1 cellular context compared by ENCODE assay signal in genomic region chr10:70672165-70672992, GRCh38.
A peak's percentile ranks its signal among the peaks of the same experiment; 100 is the strongest.
TF ChIP-seq lines count a peak whose summit lies in the region.

Gene ADAMTS14, plus strand, starts transcription at chr10:70672506. Its CDS starts 297 bp downstream, at chr10:70672803.

TF ChIP-seq in K562, 482 proteins besides CTCF, POLR2A, EP300 and RAD21 (continued from another document and continues in another):
- no peak for TF ChIP-seq ZNF407 (IDR thresholded peaks at IDR 0.05; ENCODE audit: low read depth)
- peak; percentile 88; the same call in 1 of the 2 replicates for TF ChIP-seq ZNF449 (CRISPR knock-in tag; IDR thresholded peaks at IDR 0.05)
- no peak for TF ChIP-seq MYNN (IDR thresholded peaks at IDR 0.05)
- no peak for TF ChIP-seq MYNN (CRISPR knock-in tag; IDR thresholded peaks at IDR 0.05)
- TF ChIP-seq ZNF785 (CRISPR knock-in tag; IDR thresholded peaks at IDR 0.05), result no peak
- TF ChIP-seq HMG20B (CRISPR knock-in tag; IDR thresholded peaks at IDR 0.05), result 0 out of 2 replicates have a peak, but pooled peaks have one; percentile 4
- no peak for TF ChIP-seq GTF2F1 (IDR thresholded peaks at IDR 0.05; ENCODE audit: low read depth, low read length)
- TF ChIP-seq TARDBP (IDR thresholded peaks at IDR 0.05), result no peak
- TF ChIP-seq NRF1 (conservative IDR thresholded peaks at IDR 0.05 in 1 of 2, IDR thresholded peaks at IDR 0.05 in 1 of 2), result peak; percentile 77 to 80
- no peak for TF ChIP-seq MAFF (IDR thresholded peaks at IDR 0.05; ENCODE audit: low read length)
- TF ChIP-seq ZNF311 (CRISPR knock-in tag; IDR thresholded peaks at IDR 0.05), result no peak
- TF ChIP-seq SNRNP70 (optimal IDR thresholded peaks at IDR 0.05; ENCODE audit: low read depth, low read length), result no peak
- no peak for TF ChIP-seq WHSC1 (IDR thresholded peaks at IDR 0.05; ENCODE audit: low read length)
- TF ChIP-seq SETDB1 (IDR thresholded peaks at IDR 0.05; ENCODE audit: low read length), result no peak
- TF ChIP-seq SRF (CRISPR knock-in tag; IDR thresholded peaks at IDR 0.05), result no peak
- 0 out of 2 replicates have a peak, but pooled peaks have one; percentile 93 for TF ChIP-seq CAMTA2 (CRISPR knock-in tag; conservative IDR thresholded peaks at IDR 0.05)
- TF ChIP-seq ATF1 (CRISPR knock-in tag; IDR thresholded peaks at IDR 0.05), result no peak
- no peak; the same call in 1 of the 2 replicates for TF ChIP-seq ATF1 (tag; IDR thresholded peaks at IDR 0.05)
- TF ChIP-seq HMGXB4 (CRISPR knock-in tag; IDR thresholded peaks at IDR 0.05), result no peak; the same call in 1 of the 2 replicates
- peak; percentile 98 for TF ChIP-seq CHD1 (IDR thresholded peaks at IDR 0.05; ENCODE audit: low read length)
- 0 out of 2 replicates have a peak, but pooled peaks have one; percentile 81 for TF ChIP-seq TGIF2 (CRISPR knock-in tag; IDR thresholded peaks at IDR 0.05)
- no peak for TF ChIP-seq ZNF277 (CRISPR knock-in tag; IDR thresholded peaks at IDR 0.05; ENCODE audit: borderline replicate concordance)
- TF ChIP-seq ZNF124 (CRISPR knock-in tag; IDR thresholded peaks at IDR 0.05), result no peak
- no peak for TF ChIP-seq BRCA1 (IDR thresholded peaks at IDR 0.05)
- TF ChIP-seq BRCA1 (CRISPR knock-in tag; IDR thresholded peaks at IDR 0.05), result no peak
- TF ChIP-seq DPF2 (IDR thresholded peaks at IDR 0.05), result no peak
- TF ChIP-seq CHCHD3 (CRISPR knock-in tag; IDR thresholded peaks at IDR 0.05), result no peak
- no peak for TF ChIP-seq SMC3 (conservative IDR thresholded peaks at IDR 0.05; ENCODE audit: insufficient read depth, low read depth, low read length)
- TF ChIP-seq NELFE (IDR thresholded peaks at IDR 0.05; ENCODE audit: insufficient read depth, insufficient read length), result no peak
- no peak for TF ChIP-seq BACH1 (tag; IDR thresholded peaks at IDR 0.05)
- no peak for TF ChIP-seq ZNF586 (CRISPR knock-in tag; conservative IDR thresholded peaks at IDR 0.05)
- TF ChIP-seq TCF15 (CRISPR knock-in tag; IDR thresholded peaks at IDR 0.05), result no peak
- TF ChIP-seq LCOR (CRISPR knock-in tag; IDR thresholded peaks at IDR 0.05), result no peak
- TF ChIP-seq, protein P1, sequence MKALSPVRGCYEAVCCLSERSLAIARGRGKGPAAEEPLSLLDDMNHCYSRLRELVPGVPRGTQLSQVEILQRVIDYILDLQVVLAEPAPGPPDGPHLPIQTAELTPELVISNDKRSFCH (CRISPR knock-in tag; IDR thresholded peaks at IDR 0.05), result no peak
- TF ChIP-seq, protein P1 (tag; IDR thresholded peaks at IDR 0.05), result no peak
- TF ChIP-seq ETS1 (conservative IDR thresholded peaks at IDR 0.05; ENCODE audit: control insufficient read depth, low read depth, low read length), result peak; percentile 17; the same call in 1 of the 2 replicates
- no peak for TF ChIP-seq CEBPG (CRISPR knock-in tag; IDR thresholded peaks at IDR 0.05)
- TF ChIP-seq CEBPG (tag; conservative IDR thresholded peaks at IDR 0.05 in 1 of 2, IDR thresholded peaks at IDR 0.05 in 1 of 2), result no peak
- TF ChIP-seq ZNF583 (CRISPR knock-in tag; IDR thresholded peaks at IDR 0.05), result peak; percentile 32; the same call in 1 of the 2 replicates
- TF ChIP-seq UBTF (IDR thresholded peaks at IDR 0.05; ENCODE audit: borderline replicate concordance in 1 of 2, low read depth in 2 of 2, low read length in 2 of 2), result peak; percentile 58 to 92; a peak in 3 of 4 replicates
- TF ChIP-seq ZFP30 (CRISPR knock-in tag; IDR thresholded peaks at IDR 0.05; ENCODE audit: borderline replicate concordance), result no peak
- peak; percentile 44 for TF ChIP-seq SMAD1 (IDR thresholded peaks at IDR 0.05; ENCODE audit: low read depth, low read length, partially characterized antibody)
- TF ChIP-seq, protein P2, sequence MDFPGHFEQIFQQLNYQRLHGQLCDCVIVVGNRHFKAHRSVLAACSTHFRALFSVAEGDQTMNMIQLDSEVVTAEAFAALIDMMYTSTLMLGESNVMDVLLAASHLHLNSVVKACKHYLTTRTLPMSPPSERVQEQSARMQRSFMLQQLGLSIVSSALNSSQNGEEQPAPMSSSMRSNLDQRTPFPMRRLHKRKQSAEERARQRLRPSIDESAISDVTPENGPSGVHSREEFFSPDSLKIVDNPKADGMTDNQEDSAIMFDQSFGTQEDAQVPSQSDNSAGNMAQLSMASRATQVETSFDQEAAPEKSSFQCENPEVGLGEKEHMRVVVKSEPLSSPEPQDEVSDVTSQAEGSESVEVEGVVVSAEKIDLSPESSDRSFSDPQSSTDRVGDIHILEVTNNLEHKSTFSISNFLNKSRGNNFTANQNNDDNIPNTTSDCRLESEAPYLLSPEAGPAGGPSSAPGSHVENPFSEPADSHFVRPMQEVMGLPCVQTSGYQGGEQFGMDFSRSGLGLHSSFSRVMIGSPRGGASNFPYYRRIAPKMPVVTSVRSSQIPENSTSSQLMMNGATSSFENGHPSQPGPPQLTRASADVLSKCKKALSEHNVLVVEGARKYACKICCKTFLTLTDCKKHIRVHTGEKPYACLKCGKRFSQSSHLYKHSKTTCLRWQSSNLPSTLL (IDR thresholded peaks at IDR 0.05), result no peak
- 0 out of 2 replicates have a peak, but pooled peaks have one; percentile 52 for TF ChIP-seq SRSF3 (IDR thresholded peaks at IDR 0.05; ENCODE audit: insufficient read depth, low read length)
- TF ChIP-seq BRD4 (IDR thresholded peaks at IDR 0.05), result no peak; the same call in 1 of the 2 replicates
